ENCODE assay signal across 1 cellular context in the genomic region with DNA sequence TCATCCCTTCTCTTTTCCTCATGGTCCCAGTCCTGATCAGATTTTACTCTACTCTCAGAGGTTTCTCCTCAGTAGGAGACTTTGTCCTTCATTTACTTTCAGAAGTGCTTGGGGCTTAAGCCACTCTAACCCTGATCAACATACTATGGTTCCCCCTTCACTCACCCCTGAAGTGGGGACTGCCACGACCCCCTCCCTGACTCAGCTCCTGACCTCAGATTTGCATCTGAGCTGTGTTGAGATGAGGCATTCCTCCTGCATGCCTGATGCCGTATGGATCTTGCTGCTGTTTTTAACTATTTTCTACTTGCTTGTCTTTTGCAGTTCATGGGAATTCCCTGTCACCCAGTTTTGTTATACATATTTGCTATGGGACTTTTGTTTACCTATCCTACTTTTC.
TF ChIP-seq lines count a peak whose summit lies in the region.

No MANE protein-coding gene starts in this region.

TF ChIP-seq in GM23338, 12 proteins besides CTCF, POLR2A, EP300 and RAD21 (continued from another document):
- TF ChIP-seq, protein P1, sequence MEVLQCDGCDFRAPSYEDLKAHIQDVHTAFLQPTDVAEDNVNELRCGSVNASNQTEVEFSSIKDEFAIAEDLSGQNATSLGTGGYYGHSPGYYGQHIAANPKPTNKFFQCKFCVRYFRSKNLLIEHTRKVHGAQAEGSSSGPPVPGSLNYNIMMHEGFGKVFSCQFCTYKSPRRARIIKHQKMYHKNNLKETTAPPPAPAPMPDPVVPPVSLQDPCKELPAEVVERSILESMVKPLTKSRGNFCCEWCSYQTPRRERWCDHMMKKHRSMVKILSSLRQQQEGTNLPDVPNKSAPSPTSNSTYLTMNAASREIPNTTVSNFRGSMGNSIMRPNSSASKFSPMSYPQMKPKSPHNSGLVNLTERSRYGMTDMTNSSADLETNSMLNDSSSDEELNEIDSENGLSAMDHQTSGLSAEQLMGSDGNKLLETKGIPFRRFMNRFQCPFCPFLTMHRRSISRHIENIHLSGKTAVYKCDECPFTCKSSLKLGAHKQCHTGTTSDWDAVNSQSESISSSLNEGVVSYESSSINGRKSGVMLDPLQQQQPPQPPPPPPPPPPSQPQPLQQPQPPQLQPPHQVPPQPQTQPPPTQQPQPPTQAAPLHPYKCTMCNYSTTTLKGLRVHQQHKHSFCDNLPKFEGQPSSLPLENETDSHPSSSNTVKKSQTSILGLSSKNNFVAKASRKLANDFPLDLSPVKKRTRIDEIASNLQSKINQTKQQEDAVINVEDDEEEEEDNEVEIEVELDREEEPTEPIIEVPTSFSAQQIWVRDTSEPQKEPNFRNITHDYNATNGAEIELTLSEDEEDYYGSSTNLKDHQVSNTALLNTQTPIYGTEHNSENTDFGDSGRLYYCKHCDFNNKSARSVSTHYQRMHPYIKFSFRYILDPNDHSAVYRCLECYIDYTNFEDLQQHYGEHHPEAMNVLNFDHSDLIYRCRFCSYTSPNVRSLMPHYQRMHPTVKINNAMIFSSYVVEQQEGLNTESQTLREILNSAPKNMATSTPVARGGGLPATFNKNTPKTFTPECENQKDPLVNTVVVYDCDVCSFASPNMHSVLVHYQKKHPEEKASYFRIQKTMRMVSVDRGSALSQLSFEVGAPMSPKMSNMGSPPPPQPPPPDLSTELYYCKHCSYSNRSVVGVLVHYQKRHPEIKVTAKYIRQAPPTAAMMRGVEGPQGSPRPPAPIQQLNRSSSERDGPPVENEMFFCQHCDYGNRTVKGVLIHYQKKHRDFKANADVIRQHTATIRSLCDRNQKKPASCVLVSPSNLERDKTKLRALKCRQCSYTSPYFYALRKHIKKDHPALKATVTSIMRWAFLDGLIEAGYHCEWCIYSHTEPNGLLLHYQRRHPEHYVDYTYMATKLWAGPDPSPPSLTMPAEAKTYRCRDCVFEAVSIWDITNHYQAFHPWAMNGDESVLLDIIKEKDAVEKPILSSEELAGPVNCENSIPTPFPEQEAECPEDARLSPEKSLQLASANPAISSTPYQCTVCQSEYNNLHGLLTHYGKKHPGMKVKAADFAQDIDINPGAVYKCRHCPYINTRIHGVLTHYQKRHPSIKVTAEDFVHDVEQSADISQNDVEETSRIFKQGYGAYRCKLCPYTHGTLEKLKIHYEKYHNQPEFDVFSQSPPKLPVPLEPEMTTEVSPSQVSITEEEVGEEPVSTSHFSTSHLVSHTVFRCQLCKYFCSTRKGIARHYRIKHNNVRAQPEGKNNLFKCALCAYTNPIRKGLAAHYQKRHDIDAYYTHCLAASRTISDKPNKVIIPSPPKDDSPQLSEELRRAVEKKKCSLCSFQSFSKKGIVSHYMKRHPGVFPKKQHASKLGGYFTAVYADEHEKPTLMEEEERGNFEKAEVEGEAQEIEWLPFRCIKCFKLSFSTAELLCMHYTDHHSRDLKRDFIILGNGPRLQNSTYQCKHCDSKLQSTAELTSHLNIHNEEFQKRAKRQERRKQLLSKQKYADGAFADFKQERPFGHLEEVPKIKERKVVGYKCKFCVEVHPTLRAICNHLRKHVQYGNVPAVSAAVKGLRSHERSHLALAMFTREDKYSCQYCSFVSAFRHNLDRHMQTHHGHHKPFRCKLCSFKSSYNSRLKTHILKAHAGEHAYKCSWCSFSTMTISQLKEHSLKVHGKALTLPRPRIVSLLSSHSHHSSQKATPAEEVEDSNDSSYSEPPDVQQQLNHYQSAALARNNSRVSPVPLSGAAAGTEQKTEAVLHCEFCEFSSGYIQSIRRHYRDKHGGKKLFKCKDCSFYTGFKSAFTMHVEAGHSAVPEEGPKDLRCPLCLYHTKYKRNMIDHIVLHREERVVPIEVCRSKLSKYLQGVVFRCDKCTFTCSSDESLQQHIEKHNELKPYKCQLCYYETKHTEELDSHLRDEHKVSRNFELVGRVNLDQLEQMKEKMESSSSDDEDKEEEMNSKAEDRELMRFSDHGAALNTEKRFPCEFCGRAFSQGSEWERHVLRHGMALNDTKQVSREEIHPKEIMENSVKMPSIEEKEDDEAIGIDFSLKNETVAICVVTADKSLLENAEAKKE (CRISPR knock-in tag; IDR thresholded peaks at IDR 0.05) = no peak
- TF ChIP-seq ZNF114 (CRISPR knock-in tag; IDR thresholded peaks at IDR 0.05) (no peak), STAT1 (IDR thresholded peaks at IDR 0.05; ENCODE audit: unreplicated experiment) (no peak)
- TF ChIP-seq, protein P2, sequence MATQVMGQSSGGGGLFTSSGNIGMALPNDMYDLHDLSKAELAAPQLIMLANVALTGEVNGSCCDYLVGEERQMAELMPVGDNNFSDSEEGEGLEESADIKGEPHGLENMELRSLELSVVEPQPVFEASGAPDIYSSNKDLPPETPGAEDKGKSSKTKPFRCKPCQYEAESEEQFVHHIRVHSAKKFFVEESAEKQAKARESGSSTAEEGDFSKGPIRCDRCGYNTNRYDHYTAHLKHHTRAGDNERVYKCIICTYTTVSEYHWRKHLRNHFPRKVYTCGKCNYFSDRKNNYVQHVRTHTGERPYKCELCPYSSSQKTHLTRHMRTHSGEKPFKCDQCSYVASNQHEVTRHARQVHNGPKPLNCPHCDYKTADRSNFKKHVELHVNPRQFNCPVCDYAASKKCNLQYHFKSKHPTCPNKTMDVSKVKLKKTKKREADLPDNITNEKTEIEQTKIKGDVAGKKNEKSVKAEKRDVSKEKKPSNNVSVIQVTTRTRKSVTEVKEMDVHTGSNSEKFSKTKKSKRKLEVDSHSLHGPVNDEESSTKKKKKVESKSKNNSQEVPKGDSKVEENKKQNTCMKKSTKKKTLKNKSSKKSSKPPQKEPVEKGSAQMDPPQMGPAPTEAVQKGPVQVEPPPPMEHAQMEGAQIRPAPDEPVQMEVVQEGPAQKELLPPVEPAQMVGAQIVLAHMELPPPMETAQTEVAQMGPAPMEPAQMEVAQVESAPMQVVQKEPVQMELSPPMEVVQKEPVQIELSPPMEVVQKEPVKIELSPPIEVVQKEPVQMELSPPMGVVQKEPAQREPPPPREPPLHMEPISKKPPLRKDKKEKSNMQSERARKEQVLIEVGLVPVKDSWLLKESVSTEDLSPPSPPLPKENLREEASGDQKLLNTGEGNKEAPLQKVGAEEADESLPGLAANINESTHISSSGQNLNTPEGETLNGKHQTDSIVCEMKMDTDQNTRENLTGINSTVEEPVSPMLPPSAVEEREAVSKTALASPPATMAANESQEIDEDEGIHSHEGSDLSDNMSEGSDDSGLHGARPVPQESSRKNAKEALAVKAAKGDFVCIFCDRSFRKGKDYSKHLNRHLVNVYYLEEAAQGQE (IDR thresholded peaks at IDR 0.05; ENCODE audit: unreplicated experiment) = no peak
